ENCODE assay signal across 8 cellular contexts in genomic region chr16:10182186-10182683, GRCh38. TPM values are rescaled to one million over a fixed set of nuclear protein-coding genes. Genes with fewer than 3 reads are reported as not detected.
DNase-seq lines count a peak whose midpoint lies in the region; ATAC-seq, FAIRE-seq and TF ChIP-seq lines count a peak whose summit lies in the region.

TSS of gene GRIN2A (minus strand) at chr16:10182428. CDS start at chr16:10180411, 2,017 bp downstream.

- peak within 1 kb of the TSS; percentile 20 for H3K56ac ChIP-seq in H1 (replicated peaks; ENCODE audit: insufficient read length, low read depth, low read length)

- H3K27me3 ChIP-seq in heart right ventricle, result peaks cover 11 to 90% (median 73%) of the 10 kb centered on the region in 7 donors
- H3K27me3 ChIP-seq in H1 (replicated peaks in 1 of 4; ENCODE audit: control insufficient read depth in 3 of 4, extremely low read depth in 1 of 4, insufficient read depth in 3 of 4, low read length in 3 of 4), result peaks cover 26 to 50% (median 44%) of the 10 kb centered on the region in 4 experiments

- peak in 2 of 8 donors; percentile 4 to 34 for ATAC-seq in heart right ventricle
- ATAC-seq in Right ventricle myocardium inferior, result no peak
- no peak for ATAC-seq in naive thymus-derived CD8-positive, alpha-beta T cell
- no peak for ATAC-seq in HG03108 (IDR thresholded peaks at IDR 0.05; ENCODE audit: unreplicated experiment)

- TF ChIP-seq RAD21 in H1 (IDR thresholded peaks at IDR 0.05 in 1 of 2, conservative IDR thresholded peaks at IDR 0.05 in 1 of 2; ENCODE audit: low read depth in 2 of 2, low read length in 2 of 2), result no peak

- H2BK15ac ChIP-seq in H1 (ENCODE audit: low read length), result peak within 1 kb of the TSS; percentile 100; the same call in 1 of the 2 replicates

- POLR2A ChIA-PET in H1 (lab: Charles Lee; ENCODE audit: partially characterized antibody), result interaction anchor here (1.2 to 1.5 kb wide), 2 partner anchors 21 to 504 kb away, joined by 3 read pairs; no protein-coding TSS in a partner anchor
- POLR2A ChIA-PET in naive thymus-derived CD8-positive, alpha-beta T cell (lab: Charles Lee), result no interaction called here

- H3K36me3 Mint-ChIP-seq in naive thymus-derived CD8-positive, alpha-beta T cell, result peaks cover 0 to 2% (median 0%) of the 10 kb centered on the region in 3 donors

- peak within 1 kb of the TSS; percentile 76 for H2AFZ ChIP-seq in H1 (ENCODE audit: low read length)

- intact Hi-C loops in heart right ventricle (cut with DNase I), result loop anchor here in 9 of 10 donors (5.0 to 10.0 kb wide), 12 partner anchors 145 to 1040 kb away; no protein-coding TSS in a partner anchor
- intact Hi-C loops in Right ventricle myocardium inferior (cut with DNase I), result loop anchor here (5.0 to 10.0 kb wide), 4 partner anchors 330 to 1047 kb away; no protein-coding TSS in a partner anchor

- H3K9me3 Mint-ChIP-seq in naive thymus-derived CD8-positive, alpha-beta T cell, result peaks cover 0 to 2% (median 0%) of the 10 kb centered on the region in 9 donors

- DNase-seq in heart right ventricle (no peak), Right ventricle myocardium inferior (ENCODE audit: missing footprints) (no peak), H1 (ENCODE audit: low read depth in 1 of 2, low spot score in 2 of 2) (no peak), COR-L47 (lab: John Stamatoyannopoulos, UW) (no peak), GM03348 (ENCODE audit: low spot score) (no peak)
- DNase-seq in naive thymus-derived CD8-positive, alpha-beta T cell, result no peak
- no peak for DNase-seq in activated CD8-positive, alpha-beta memory T cell treated with anti-CD3 and anti-CD28 coated beads for 24 hours

- H3K4me3 ChIP-seq in heart right ventricle (peak within 1 kb of the TSS; percentile 9 to 49 (median 34)), H1 (ENCODE audit: extremely low read depth in 1 of 4, insufficient read depth in 2 of 4, low read depth in 3 of 4, low read length in 4 of 4) (peak within 1 kb of the TSS; percentile 50 to 73 (median 60))

- peak within 1 kb of the TSS; percentile 34 for H4K5ac ChIP-seq in H1 (ENCODE audit: insufficient read length, low read depth, low read length)

- no peaks in the 10 kb centered on the region for H3K79me2 ChIP-seq in H1 (ENCODE audit: control insufficient read depth in 1 of 2, insufficient read depth in 2 of 2, low read length in 2 of 2)

- H3K18ac ChIP-seq in H1 (ENCODE audit: extremely low read depth, low read length), result peak within 1 kb of the TSS; percentile 96

- no peaks in the 10 kb centered on the region for H4K20me1 ChIP-seq in H1 (replicated peaks in 1 of 2; ENCODE audit: control insufficient read depth in 1 of 2, insufficient read depth in 2 of 2, low read length in 2 of 2)

- no peak within 1 kb of the TSS for H3K23ac ChIP-seq in H1 (ENCODE audit: insufficient read length)

- peak within 1 kb of the TSS in 7 of 10 donors; percentile 26 to 58 (median 48) for H3K4me3 Mint-ChIP-seq in naive thymus-derived CD8-positive, alpha-beta T cell

- peak within 1 kb of the TSS; percentile 82 for H3K4ac ChIP-seq in H1 (replicated peaks; ENCODE audit: insufficient read length, low read depth, low read length)

- H3K27ac ChIP-seq in heart right ventricle (no peak within 1 kb of the TSS), H1 (ENCODE audit: low read depth, low read length) (no peak within 1 kb of the TSS)

- peak within 1 kb of the TSS; percentile 87 for H4K91ac ChIP-seq in H1 (replicated peaks; ENCODE audit: insufficient read length, low read length)

- peak within 1 kb of the TSS; percentile 79 for H4K8ac ChIP-seq in H1 (ENCODE audit: extremely low read depth, insufficient read depth, low read length)

- H3K9ac ChIP-seq in H1 (replicated peaks in 1 of 4; ENCODE audit: extremely low read depth in 1 of 4, low read depth in 3 of 4, low read length in 3 of 4), result peak within 1 kb of the TSS in 1 of 4 experiments; percentile 8; a peak in 2 of 7 replicates

- H3K23me2 ChIP-seq in H1 (ENCODE audit: low read depth, low read length), result peaks cover 27% of the 10 kb centered on the region; the same call in 1 of the 2 replicates

- no peak within 1 kb of the TSS; the same call in 1 of the 2 replicates for H2BK5ac ChIP-seq in H1 (ENCODE audit: low read depth, low read length)

- CTCF ChIA-PET in H1 (lab: Charles Lee; ENCODE audit: partially characterized antibody), result interaction anchor here (0.5 to 5.7 kb wide), 21 partner anchors 13 to 1043 kb away, joined by 3 to 86 read pairs (median 3); no protein-coding TSS in a partner anchor

- no peak for TF ChIP-seq POLR2A in H1 (IDR thresholded peaks at IDR 0.05; ENCODE audit: control extremely low read depth in 1 of 2, low read depth in 2 of 2, low read length in 2 of 2)

- no peak within 1 kb of the TSS for H3K27ac Mint-ChIP-seq in naive thymus-derived CD8-positive, alpha-beta T cell

- peaks cover 22 to 68% (median 40%) of the 10 kb centered on the region in 5 donors for H3K27me3 Mint-ChIP-seq in naive thymus-derived CD8-positive, alpha-beta T cell

- peak within 1 kb of the TSS; percentile 95; the same call in 1 of the 2 replicates for H2BK20ac ChIP-seq in H1 (ENCODE audit: low read length)

- no peak within 1 kb of the TSS for H3K14ac ChIP-seq in H1 (ENCODE audit: insufficient read length)

- H3K36me3 ChIP-seq in heart right ventricle (no peaks in the 10 kb centered on the region), H1 (ENCODE audit: control insufficient read depth in 2 of 4, insufficient read depth in 4 of 4, low read length in 3 of 4) (no peaks in the 10 kb centered on the region)

- H3K4me1 Mint-ChIP-seq in naive thymus-derived CD8-positive, alpha-beta T cell, result peaks cover 5 to 19% (median 15%) of the 10 kb centered on the region in 4 donors

- 0 to 3% methylated on average over 24 to 29 of the region's 29 CpGs for WGBS in heart right ventricle, 2 donors
- 2% methylated on average over 13 of the region's 29 CpGs; no CpG with 5 or more reads in 1 of the 2 experiments for WGBS in H1 (ENCODE audit: extremely low coverage in 1 of 2, insufficient coverage in 1 of 2, insufficient read length in 1 of 2, insufficient replicate concordance in 2 of 2, low coverage in 1 of 2, low lambda C conversion rate in 2 of 2, missing lambda C conversion rate in 1 of 2), 2 experiments

- TF ChIP-seq EP300 in H1 (IDR thresholded peaks at IDR 0.05; ENCODE audit: borderline replicate concordance in 1 of 2, low read depth in 2 of 2, low read length in 2 of 2), result no peak

- H3K4me1 ChIP-seq in heart right ventricle, result peaks cover 3 to 30% (median 22%) of the 10 kb centered on the region in 9 donors
- peaks cover 0 to 6% (median 0%) of the 10 kb centered on the region in 4 experiments; a peak in 3 of 7 replicates for H3K4me1 ChIP-seq in H1 (replicated peaks in 1 of 4; ENCODE audit: control insufficient read depth in 3 of 4, insufficient read depth in 4 of 4, low read length in 3 of 4)

- H2BK120ac ChIP-seq in H1 (replicated peaks; ENCODE audit: low read depth, low read length), result peak within 1 kb of the TSS; percentile 65

- peak within 1 kb of the TSS; percentile 88; the same call in 1 of the 2 replicates for H2BK12ac ChIP-seq in H1 (ENCODE audit: low read depth, low read length)

- H3K9me3 ChIP-seq in heart right ventricle, result no peaks in the 10 kb centered on the region
- H3K9me3 ChIP-seq in H1 (ENCODE audit: insufficient read depth in 2 of 2, low read depth in 1 of 2, low read length in 1 of 2), result no peaks in the 10 kb centered on the region

- TF ChIP-seq CTCF in heart right ventricle (IDR thresholded peaks at IDR 0.05), result no peak
- no peak for TF ChIP-seq CTCF in H1 (IDR thresholded peaks at IDR 0.05; ENCODE audit: control extremely low read depth in 1 of 3, insufficient read depth in 1 of 3, low read depth in 1 of 3, low read length in 3 of 3)

- H2AK5ac ChIP-seq in H1 (ENCODE audit: low read depth, low read length), result no peak within 1 kb of the TSS

- FAIRE-seq in H1 (lab: Jason Lieb, UNC), result no peak

- H3K4me2 ChIP-seq in H1 (ENCODE audit: insufficient read depth in 1 of 2, low read depth in 2 of 2, low read length in 2 of 2), result peak within 1 kb of the TSS; percentile 71 to 99

- no peaks in the 10 kb centered on the region for H3K79me1 ChIP-seq in H1 (ENCODE audit: low read depth, low read length)

TF ChIP-seq in H1, 55 proteins besides CTCF, POLR2A, EP300 and RAD21:
- TF ChIP-seq CREB1 (IDR thresholded peaks at IDR 0.05) (no peak), PHF8 (conservative IDR thresholded peaks at IDR 0.05; ENCODE audit: low read depth, low read length) (no peak), GTF2F1 (IDR thresholded peaks at IDR 0.05; ENCODE audit: borderline replicate concordance, low read depth, low read length) (no peak), SIN3A (conservative IDR thresholded peaks at IDR 0.05 in 1 of 2, IDR thresholded peaks at IDR 0.05 in 1 of 2; ENCODE audit: low read depth in 1 of 2, low read length in 2 of 2) (no peak), CEBPB (IDR thresholded peaks at IDR 0.05; ENCODE audit: low read depth, low read length) (no peak), RNF2 (IDR thresholded peaks at IDR 0.05; ENCODE audit: borderline replicate concordance, low read depth, low read length, missing control alignments, poor library complexity, severe bottlenecking) (peak; percentile 22), ASH2L (IDR thresholded peaks at IDR 0.05; ENCODE audit: low read length) (peak; percentile 23), BACH1 (IDR thresholded peaks at IDR 0.05; ENCODE audit: low read length) (no peak)

RNA-seq across cellular contexts. Expression of gene GRIN2A, which starts in this region (rescaled TPM):
- total RNA-seq in heart right ventricle (10 to 100 TPM in 1 of 10 donors, 1 to 10 TPM in 8, under 1 TPM in 1; 0.47 to 11.7 (median 6.3) TPM), Right ventricle myocardium inferior (4.3 TPM)
- polyA plus RNA-seq in heart right ventricle (1 to 10 TPM in 1 of 2 donors, under 1 TPM in 1; 0.01 to 1.0 TPM), H1 (2011; rRNA removed) (0.18 and 0.42 TPM in 2 replicates)
- total RNA-seq in H1 (2021; fragmentation: NEBNext Ultra II Directional; extraction: Animal tissue kit (Norgen Biotek cat#: 25700)), result 0.96 and 1.8 TPM in 2 replicates
- 0.34 TPM for polyA plus RNA-seq in H1 (2011; cell fraction: cytosol; rRNA removed)
- 1.2 TPM for polyA plus RNA-seq in H1 (2011; cell fraction: nucleus; rRNA removed)
- polyA plus RNA-seq in H1 (2012, experiment 1 of 2), result 0.43 to 1.1 TPM (median 0.63 TPM) in 4 replicates
- polyA plus RNA-seq in H1 (2012, experiment 2 of 2), result 0.07 TPM
- 0.39 TPM for polyA plus RNA-seq in H1 (2013, experiment 1 of 2)
- 0.37 TPM for polyA plus RNA-seq in H1 (2013, experiment 2 of 2)
- polyA minus RNA-seq in H1 (2011; rRNA and poly(A)+ RNA removed), result 2.8 and 3.7 TPM in 2 replicates
- 1.2 TPM for polyA minus RNA-seq in H1 (2011; cell fraction: cytosol; rRNA and poly(A)+ RNA removed)
- 5.9 TPM for polyA minus RNA-seq in H1 (2011; cell fraction: nucleus; rRNA and poly(A)+ RNA removed)
- total RNA-seq in naive thymus-derived CD8-positive, alpha-beta T cell, result not detected
- polyA plus RNA-seq in naive thymus-derived CD8-positive, alpha-beta T cell, result not detected
